ENCODE assay signal across 12 cellular contexts in the genomic region with DNA sequence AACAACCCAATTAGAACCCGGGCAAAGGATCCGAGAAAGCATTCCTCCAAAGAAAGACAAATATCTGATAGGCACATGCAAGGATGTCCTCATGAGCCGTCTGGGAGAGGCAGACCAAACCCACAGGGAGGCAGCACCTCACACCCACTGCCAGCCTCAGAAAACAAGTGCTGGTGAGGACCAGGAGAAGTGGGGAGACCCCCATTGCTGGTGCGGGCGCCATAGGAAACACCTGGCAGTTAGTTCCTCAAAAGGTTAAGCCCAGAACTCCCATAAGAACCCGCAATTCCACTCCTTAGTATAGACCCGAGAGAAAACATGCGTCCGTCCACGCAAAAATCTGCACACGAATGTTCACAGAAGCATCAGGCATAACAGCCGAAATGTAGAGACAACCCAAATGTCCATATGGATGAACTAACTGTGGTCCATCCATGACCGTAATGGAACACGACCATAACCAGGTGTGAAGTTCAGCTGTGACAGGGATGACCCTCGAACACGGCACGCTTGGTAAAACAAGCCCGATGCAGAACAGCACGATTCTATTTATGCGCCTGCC. TPM values are rescaled to one million over a fixed set of nuclear protein-coding genes. Genes with fewer than 3 reads are reported as not detected.
A peak's percentile ranks its signal among the peaks of the same experiment; 100 is the strongest.
DNase-seq lines count a peak whose midpoint lies in the region; ATAC-seq and TF ChIP-seq lines count a peak whose summit lies in the region.
"Had no signal": no experiment of that assay in that cellular context is flagged by ENCODE, and none has a peak within 500 bp of the region (broad histone marks: within the 10 kb centered on the region; RNA-seq: fewer than 3 reads in every experiment).

No MANE protein-coding gene starts in this region.

- TF ChIP-seq EP300 in esophagus muscularis mucosa (IDR thresholded peaks at IDR 0.05), result no peak
- no peak for TF ChIP-seq EP300 in sigmoid colon (IDR thresholded peaks at IDR 0.05)

- H3K4me3 Mint-ChIP-seq in T-helper 2 cell treated with Interferon-gamma antibody and Interleukin-4, amounts not matched to agents 5 μg/mL and 100 μg/mL, for 36 hours, result no peak overlapping the region

- H3K27me3 ChIP-seq in OCI-LY3 (ENCODE audit: low read depth, low read length) (no peaks in the 10 kb centered on the region), esophagus muscularis mucosa (no peaks in the 10 kb centered on the region), sigmoid colon (no peaks in the 10 kb centered on the region)
- H3K27me3 ChIP-seq in effector memory CD4-positive, alpha-beta T cell (replicated peaks; ENCODE audit: control insufficient read depth, insufficient read depth, low read length, poor library complexity, severe bottlenecking), result no peaks in the 10 kb centered on the region

- ATAC-seq in left ventricle myocardium superior, result no peak

- H3K9me3 ChIP-seq in OCI-LY3 (ENCODE audit: insufficient read depth, low read length) (no peaks in the 10 kb centered on the region), esophagus muscularis mucosa (no peaks in the 10 kb centered on the region), sigmoid colon (no peaks in the 10 kb centered on the region)
- no peaks in the 10 kb centered on the region for H3K9me3 ChIP-seq in effector memory CD4-positive, alpha-beta T cell (ENCODE audit: control insufficient read depth, low read length)

- intact Hi-C loops in esophagus muscularis mucosa (cut with DNase I), result no loop called here
- intact Hi-C loops in sigmoid colon (cut with DNase I), result no loop called here
- intact Hi-C loops in left ventricle myocardium superior (cut with micrococcal nuclease), result no loop called here

- H3K9ac ChIP-seq in OCI-LY3 (ENCODE audit: low read length), result peak overlapping the region; percentile 67

- H3K27ac Mint-ChIP-seq in T-helper 2 cell treated with Interferon-gamma antibody and Interleukin-4, amounts not matched to agents 5 μg/mL and 100 μg/mL, for 36 hours, result peak overlapping the region; percentile 50

- WGBS in esophagus muscularis mucosa, result 75% methylated on average over 19 of the region's 20 CpGs
- WGBS in sigmoid colon, 2 donors, result 52 to 70% methylated on average over 20 of the region's 20 CpGs

- DNase-seq in T-helper 2 cell treated with Interferon-gamma antibody and Interleukin-4, amounts not matched to agents 5 μg/mL and 100 μg/mL, for 36 hours (ENCODE audit: low spot score), result no peak
- DNase-seq in T-helper 2 cell (no peak), esophagus muscularis mucosa (ENCODE audit: extremely low spot score) (no peak), sigmoid colon (no peak), NCI-H128 (lab: John Stamatoyannopoulos, UW; ENCODE audit: unreplicated experiment) (no peak), left ventricle myocardium superior (no peak)
- DNase-seq in effector memory CD4-positive, alpha-beta T cell, result no peak
- DNase-seq: DMS153, foreskin fibroblast, T-helper 9 cell had no signal

- peaks cover 24% of the 10 kb centered on the region for H3K4me1 Mint-ChIP-seq in T-helper 2 cell treated with Interferon-gamma antibody and Interleukin-4, amounts not matched to agents 5 μg/mL and 100 μg/mL, for 36 hours (ENCODE audit: low read depth)

- no peak for TF ChIP-seq POLR2A in esophagus muscularis mucosa (IDR thresholded peaks at IDR 0.05; ENCODE audit: low read depth)
- no peak for TF ChIP-seq POLR2A in sigmoid colon (IDR thresholded peaks at IDR 0.05)

- peaks cover 54% of the 10 kb centered on the region for H3K4me1 ChIP-seq in OCI-LY3 (ENCODE audit: low read length)
- peaks cover 96 to 100% (median 100%) of the 10 kb centered on the region in 4 donors for H3K4me1 ChIP-seq in esophagus muscularis mucosa
- H3K4me1 ChIP-seq in sigmoid colon, result peaks cover 0 to 85% (median 79%) of the 10 kb centered on the region in 4 donors
- peaks cover 5% of the 10 kb centered on the region for H3K4me1 ChIP-seq in effector memory CD4-positive, alpha-beta T cell (ENCODE audit: control insufficient read depth, insufficient read depth, low read length, poor library complexity, severe bottlenecking)

- no peak overlapping the region for H2AFZ ChIP-seq in OCI-LY3 (ENCODE audit: low read depth, low read length)

- peak overlapping the region; percentile 96 for H3K4me2 ChIP-seq in OCI-LY3 (ENCODE audit: low read length)

- H3K27ac ChIP-seq in OCI-LY3 (ENCODE audit: low read length), result peak overlapping the region; percentile 89
- peak overlapping the region; percentile 81 to 87 (median 84) for H3K27ac ChIP-seq in esophagus muscularis mucosa (replicated peaks in 1 of 4)
- H3K27ac ChIP-seq in sigmoid colon, result peak overlapping the region; percentile 24 to 89 (median 70)
- H3K27ac ChIP-seq in effector memory CD4-positive, alpha-beta T cell (ENCODE audit: insufficient read depth, low read length, poor library complexity, severe bottlenecking), result no peak overlapping the region
- H3K27ac ChIP-seq: 22Rv1 had no signal

- H3K4me3 ChIP-seq in OCI-LY3 (ENCODE audit: low read length) (peak overlapping the region; percentile 74), esophagus muscularis mucosa (no peak overlapping the region), sigmoid colon (no peak overlapping the region)
- H3K4me3 ChIP-seq in effector memory CD4-positive, alpha-beta T cell (ENCODE audit: insufficient read depth, low read depth, low read length, poor library complexity, severe bottlenecking), result no peak overlapping the region

- TF ChIP-seq CTCF in OCI-LY3 (IDR thresholded peaks at IDR 0.05; ENCODE audit: low read depth, low read length) (no peak), esophagus muscularis mucosa (IDR thresholded peaks at IDR 0.05) (no peak), sigmoid colon (IDR thresholded peaks at IDR 0.05) (no peak)

- H3K36me3 Mint-ChIP-seq in T-helper 2 cell treated with Interferon-gamma antibody and Interleukin-4, amounts not matched to agents 5 μg/mL and 100 μg/mL, for 36 hours (ENCODE audit: low read depth), result peaks cover 10% of the 10 kb centered on the region

- H3K79me2 ChIP-seq in OCI-LY3 (ENCODE audit: low read length), result peaks cover 100% of the 10 kb centered on the region

- H4K20me1 ChIP-seq in OCI-LY3 (ENCODE audit: insufficient read depth, low read length), result peaks cover 30% of the 10 kb centered on the region

- H3K36me3 ChIP-seq in OCI-LY3 (replicated peaks; ENCODE audit: low read depth, low read length) (peaks cover 17% of the 10 kb centered on the region), esophagus muscularis mucosa (peaks cover 0 to 6% (median 1%) of the 10 kb centered on the region in 4 donors), sigmoid colon (peaks cover 0 to 5% (median 0%) of the 10 kb centered on the region in 4 donors)
- H3K36me3 ChIP-seq in effector memory CD4-positive, alpha-beta T cell (ENCODE audit: control insufficient read depth, insufficient read depth, low read length), result no peaks in the 10 kb centered on the region

- H3K27me3 Mint-ChIP-seq in T-helper 2 cell treated with Interferon-gamma antibody and Interleukin-4, amounts not matched to agents 5 μg/mL and 100 μg/mL, for 36 hours (ENCODE audit: low read depth), result no peaks in the 10 kb centered on the region

- no peaks in the 10 kb centered on the region for H3K9me3 Mint-ChIP-seq in T-helper 2 cell treated with Interferon-gamma antibody and Interleukin-4, amounts not matched to agents 5 μg/mL and 100 μg/mL, for 36 hours

RNA-seq across cellular contexts. Expression of a gene that starts 7.9 kb away (rescaled TPM):
- 10 to 100 TPM; 15.0 to 34.2 (median 28.4) TPM for total RNA-seq in esophagus muscularis mucosa
- 10 to 100 TPM; 11.0 to 14.1 (median 12.1) TPM for total RNA-seq in sigmoid colon
- polyA plus RNA-seq in sigmoid colon, result 10 to 100 TPM; 25.2 to 38.3 (median 26.1) TPM
- total RNA-seq in left ventricle myocardium superior, result 33.8 TPM

RNA-seq across cellular contexts. Expression of a gene that starts 27.9 kb away (rescaled TPM):
- 10 to 100 TPM; 32.0 to 78.2 (median 52.1) TPM for total RNA-seq in esophagus muscularis mucosa
- total RNA-seq in sigmoid colon, result 10 to 100 TPM; 25.3 to 57.4 (median 34.1) TPM
- 10 to 100 TPM; 11.4 to 27.9 (median 14.3) TPM for polyA plus RNA-seq in sigmoid colon
- total RNA-seq in left ventricle myocardium superior, result 23.9 TPM
